39 cellular contexts compared by ENCODE assay signal in genomic region chr6:77445214-77445613, GRCh38. TPM values are rescaled to one million over a fixed set of nuclear protein-coding genes. Genes with fewer than 3 reads are reported as not detected.
"Had no signal": no experiment of that assay in that cellular context is flagged by ENCODE, and none has a peak within 500 bp of the region (broad histone marks: within the 10 kb centered on the region; RNA-seq: fewer than 3 reads in every experiment).

No MANE protein-coding gene starts in this region.

- H3K36me3 Mint-ChIP-seq: activated naive CD4-positive, alpha-beta T cell treated with anti-CD3 and anti-CD28 coated beads, Interleukin-2, amount 10 ng/mL, durations not matched to agents 7 days and 5 days; activated naive CD4-positive, alpha-beta T cell treated with anti-CD3 and anti-CD28 coated beads, Interleukin-2, amount 50 U/mL, for 24 hours; activated naive CD8-positive, alpha-beta T cell; activated naive CD8-positive, alpha-beta T cell treated with anti-CD3 and anti-CD28 coated beads for 36 hours; activated naive CD8-positive, alpha-beta T cell treated with anti-CD3 and anti-CD28 coated beads, Interleukin-2, amount 10 ng/mL, durations not matched to agents 7 days and 5 days; brain had no signal

- H3K27ac Mint-ChIP-seq: activated naive CD4-positive, alpha-beta T cell treated with anti-CD3 and anti-CD28 coated beads for 36 hours; activated naive CD4-positive, alpha-beta T cell treated with anti-CD3 and anti-CD28 coated beads, Interleukin-2, amount 10 ng/mL, durations not matched to agents 7 days and 5 days; activated naive CD4-positive, alpha-beta T cell treated with anti-CD3 and anti-CD28 coated beads, Interleukin-2, amount 50 U/mL, for 24 hours; activated naive CD8-positive, alpha-beta T cell; activated naive CD8-positive, alpha-beta T cell treated with anti-CD3 and anti-CD28 coated beads for 36 hours; activated naive CD8-positive, alpha-beta T cell treated with anti-CD3 and anti-CD28 coated beads, Interleukin-2, amount 10 ng/mL, durations not matched to agents 7 days and 5 days; activated naive CD8-positive, alpha-beta T cell treated with anti-CD3 and anti-CD28 coated beads, Interleukin-2, amount 50 U/mL, for 24 hours; activated T-cell treated with anti-CD3 and anti-CD28 coated beads, Interleukin-2, amount 50 U/mL, for 24 hours; activated T-cell treated with anti-CD3 and anti-CD28 coated beads, Interleukin-2, amount 50 U/mL, for 72 hours; activated T-helper 1 cell treated with anti-CD3 and anti-CD28 coated beads, Interleukin-12 subunit alpha, Interleukin-12 subunit beta, Interleukin-2, Interleukin-4 antibody, amounts not matched to agents 30 ng/mL and 10 ng/mL and 1 ng/mL, durations not matched to agents 14 hours and 24 hours and 36 hours; activated T-helper 17 cell treated with anti-CD3 and anti-CD28 coated beads, Interleukin-2, amount 50 U/mL, for 72 hours; brain had no signal

- H3K9me3 ChIP-seq: adrenal gland, ascending aorta, body of pancreas had no signal

- ATAC-seq: activated naive CD8-positive, alpha-beta T cell treated with anti-CD3 and anti-CD28 coated beads, Interleukin-2, amount 50 U/mL, for 24 hours; activated T-cell treated with anti-CD3 and anti-CD28 coated beads, Interleukin-2, amount 50 U/mL, for 4 hours; activated T-cell treated with anti-CD3 and anti-CD28 coated beads, Interleukin-2, amount 50 U/mL, for 72 hours; activated T-helper 17 cell treated with anti-CD3 and anti-CD28 coated beads, Interleukin-2, amount 50 U/mL, for 72 hours; body of pancreas had no signal

- H3K27me3 ChIP-seq: adrenal gland, ascending aorta, body of pancreas, brain microvascular endothelial cell, breast epithelium, cardiac muscle cell had no signal

- H3K4me1 Mint-ChIP-seq: activated naive CD4-positive, alpha-beta T cell treated with anti-CD3 and anti-CD28 coated beads, Interleukin-2, amount 10 ng/mL, durations not matched to agents 7 days and 5 days; activated naive CD4-positive, alpha-beta T cell treated with anti-CD3 and anti-CD28 coated beads, Interleukin-2, amount 50 U/mL, for 24 hours; activated naive CD8-positive, alpha-beta T cell treated with anti-CD3 and anti-CD28 coated beads for 36 hours; activated naive CD8-positive, alpha-beta T cell treated with anti-CD3 and anti-CD28 coated beads, Interleukin-2, amount 10 ng/mL, durations not matched to agents 7 days and 5 days; activated naive CD8-positive, alpha-beta T cell treated with anti-CD3 and anti-CD28 coated beads, Interleukin-2, amount 50 U/mL, for 24 hours; activated T-helper 17 cell treated with anti-CD3 and anti-CD28 coated beads, Interleukin-2, amount 50 U/mL, for 72 hours; central memory CD8-positive, alpha-beta T cell had no signal

- H3K36me3 ChIP-seq: adrenal gland, ascending aorta, brain microvascular endothelial cell, breast epithelium, cardiac muscle cell had no signal

- H3K4me3 ChIP-seq: adrenal gland, ascending aorta, body of pancreas, breast epithelium, cardiac muscle cell had no signal

- H3K27me3 Mint-ChIP-seq: activated naive CD4-positive, alpha-beta T cell treated with anti-CD3 and anti-CD28 coated beads, Interleukin-2, amount 10 ng/mL, durations not matched to agents 7 days and 5 days; activated naive CD4-positive, alpha-beta T cell treated with anti-CD3 and anti-CD28 coated beads, Interleukin-2, amount 50 U/mL, for 24 hours; activated naive CD8-positive, alpha-beta T cell; activated naive CD8-positive, alpha-beta T cell treated with anti-CD3 and anti-CD28 coated beads for 36 hours; activated naive CD8-positive, alpha-beta T cell treated with anti-CD3 and anti-CD28 coated beads, Interleukin-2, amount 10 ng/mL, durations not matched to agents 7 days and 5 days; activated naive CD8-positive, alpha-beta T cell treated with anti-CD3 and anti-CD28 coated beads, Interleukin-2, amount 50 U/mL, for 24 hours; activated T-cell treated with anti-CD3 and anti-CD28 coated beads, Interleukin-2, amount 50 U/mL, for 24 hours; activated T-helper 17 cell treated with anti-CD3 and anti-CD28 coated beads, Interleukin-2, amount 50 U/mL, for 72 hours; brain; central memory CD8-positive, alpha-beta T cell had no signal

- FAIRE-seq: astrocyte, bronchial epithelial cell, colon had no signal

- H3K9me3 Mint-ChIP-seq: activated naive CD4-positive, alpha-beta T cell treated with anti-CD3 and anti-CD28 coated beads for 36 hours; activated naive CD4-positive, alpha-beta T cell treated with anti-CD3 and anti-CD28 coated beads, Interleukin-2, amount 10 ng/mL, durations not matched to agents 7 days and 5 days; activated naive CD4-positive, alpha-beta T cell treated with anti-CD3 and anti-CD28 coated beads, Interleukin-2, amount 50 U/mL, for 24 hours; activated naive CD8-positive, alpha-beta T cell treated with anti-CD3 and anti-CD28 coated beads for 36 hours; activated naive CD8-positive, alpha-beta T cell treated with anti-CD3 and anti-CD28 coated beads, Interleukin-2, amount 10 ng/mL, durations not matched to agents 7 days and 5 days; activated naive CD8-positive, alpha-beta T cell treated with anti-CD3 and anti-CD28 coated beads, Interleukin-2, amount 50 U/mL, for 24 hours; activated T-cell treated with anti-CD3 and anti-CD28 coated beads, Interleukin-2, amount 50 U/mL, for 4 hours; activated T-helper 1 cell treated with anti-CD3 and anti-CD28 coated beads, Interleukin-12 subunit alpha, Interleukin-12 subunit beta, Interleukin-2, Interleukin-4 antibody, amounts not matched to agents 30 ng/mL and 10 ng/mL and 1 ng/mL, durations not matched to agents 14 hours and 24 hours and 36 hours; activated T-helper 17 cell treated with anti-CD3 and anti-CD28 coated beads, Interleukin-2, amount 50 U/mL, for 72 hours; central memory CD8-positive, alpha-beta T cell had no signal

- DNase-seq: activated effector memory CD4-positive, alpha-beta T cell treated with anti-CD3 and anti-CD28 coated beads, Interleukin-2, amount 50 U/mL, for 16 hours; activated effector memory CD4-positive, alpha-beta T cell treated with Interleukin-2 at 50 U/mL for 16 hours; activated gamma-delta T cell; activated gamma-delta T cell treated with Interleukin-2 at 50 U/mL for 16 hours; activated naive CD4-positive, alpha-beta T cell; activated naive CD4-positive, alpha-beta T cell treated with anti-CD3 and anti-CD28 coated beads for 36 hours; activated naive CD4-positive, alpha-beta T cell treated with anti-CD3 and anti-CD28 coated beads, Interleukin-2, amount 10 ng/mL, durations not matched to agents 7 days and 5 days; activated naive CD4-positive, alpha-beta T cell treated with anti-CD3 and anti-CD28 coated beads, Interleukin-2, amount 50 U/mL, for 16 hours; activated naive CD4-positive, alpha-beta T cell treated with Interleukin-2 at 50 U/mL for 16 hours; activated naive CD8-positive, alpha-beta T cell treated with anti-CD3 and anti-CD28 coated beads for 36 hours; activated naive CD8-positive, alpha-beta T cell treated with anti-CD3 and anti-CD28 coated beads, Interleukin-2, amount 10 ng/mL, durations not matched to agents 7 days and 5 days; activated naive CD8-positive, alpha-beta T cell treated with anti-CD3 and anti-CD28 coated beads, Interleukin-2, amount 50 U/mL, for 24 hours; activated T-cell treated with anti-CD3 and anti-CD28 coated beads, Interleukin-2, amount 50 U/mL, for 1 hour; activated T-cell treated with anti-CD3 and anti-CD28 coated beads, Interleukin-2, amount 50 U/mL, for 24 hours; activated T-cell treated with anti-CD3 and anti-CD28 coated beads, Interleukin-2, amount 50 U/mL, for 4 hours; activated T-cell treated with anti-CD3 and anti-CD28 coated beads, Interleukin-2, amount 50 U/mL, for 48 hours; activated T-cell treated with anti-CD3 and anti-CD28 coated beads, Interleukin-2, amount 50 U/mL, for 72 hours; adrenal gland; amniotic stem cell; amygdala; anterior cingulate cortex; aorta; body of pancreas; brain microvascular endothelial cell; caudate nucleus; central memory CD4-positive, alpha-beta T cell; cerebellar nuclear complex had no signal

- H3K4me3 Mint-ChIP-seq: activated naive CD4-positive, alpha-beta T cell treated with anti-CD3 and anti-CD28 coated beads for 36 hours; activated naive CD4-positive, alpha-beta T cell treated with anti-CD3 and anti-CD28 coated beads, Interleukin-2, amount 10 ng/mL, durations not matched to agents 7 days and 5 days; activated naive CD4-positive, alpha-beta T cell treated with anti-CD3 and anti-CD28 coated beads, Interleukin-2, amount 50 U/mL, for 24 hours; activated naive CD8-positive, alpha-beta T cell; activated naive CD8-positive, alpha-beta T cell treated with anti-CD3 and anti-CD28 coated beads for 36 hours; activated naive CD8-positive, alpha-beta T cell treated with anti-CD3 and anti-CD28 coated beads, Interleukin-2, amount 10 ng/mL, durations not matched to agents 7 days and 5 days; activated naive CD8-positive, alpha-beta T cell treated with anti-CD3 and anti-CD28 coated beads, Interleukin-2, amount 50 U/mL, for 24 hours; activated T-cell treated with anti-CD3 and anti-CD28 coated beads, Interleukin-2, amount 50 U/mL, for 24 hours; activated T-cell treated with anti-CD3 and anti-CD28 coated beads, Interleukin-2, amount 50 U/mL, for 4 hours; activated T-cell treated with anti-CD3 and anti-CD28 coated beads, Interleukin-2, amount 50 U/mL, for 72 hours; activated T-helper 1 cell treated with anti-CD3 and anti-CD28 coated beads, Interleukin-12 subunit alpha, Interleukin-12 subunit beta, Interleukin-2, Interleukin-4 antibody, amounts not matched to agents 30 ng/mL and 10 ng/mL and 1 ng/mL, durations not matched to agents 14 hours and 24 hours and 36 hours; activated T-helper 17 cell treated with anti-CD3 and anti-CD28 coated beads, Interleukin-2, amount 50 U/mL, for 72 hours; brain; central memory CD8-positive, alpha-beta T cell had no signal

- H3K4me1 ChIP-seq: adrenal gland, ascending aorta, body of pancreas, breast epithelium had no signal

- H3K27ac ChIP-seq: adrenal gland, ascending aorta, body of pancreas, brain microvascular endothelial cell, breast epithelium, cardiac muscle cell had no signal

RNA-seq across cellular contexts. Expression of gene HTR1B, which starts 18.1 kb away (rescaled TPM):
- total RNA-seq: activated naive CD4-positive, alpha-beta T cell treated with anti-CD3 and anti-CD28 coated beads for 36 hours; activated naive CD8-positive, alpha-beta T cell treated with anti-CD3 and anti-CD28 coated beads for 36 hours; activated naive CD8-positive, alpha-beta T cell treated with anti-CD3 and anti-CD28 coated beads, Interleukin-2, amount 10 ng/mL, durations not matched to agents 7 days and 5 days; activated T-cell treated with anti-CD3 and anti-CD28 coated beads, Interleukin-2, amount 50 U/mL, for 4 hours; activated T-cell treated with anti-CD3 and anti-CD28 coated beads, Interleukin-2, amount 50 U/mL, for 72 hours; activated T-helper 1 cell treated with anti-CD3 and anti-CD28 coated beads, Interleukin-12 subunit alpha, Interleukin-12 subunit beta, Interleukin-2, Interleukin-4 antibody, amounts not matched to agents 30 ng/mL and 10 ng/mL and 1 ng/mL, durations not matched to agents 14 hours and 24 hours and 36 hours; activated T-helper 17 cell treated with anti-CD3 and anti-CD28 coated beads, Interleukin-2, amount 50 U/mL, for 72 hours had no signal
